In genomic region chr22:39456262-39457046, GRCh38 we compare ENCODE assay signal across 8 cellular contexts. TPM values are rescaled to one million over a fixed set of nuclear protein-coding genes. Genes with fewer than 3 reads are reported as not detected.
DNase-seq lines count a peak whose midpoint lies in the region; ATAC-seq and TF ChIP-seq lines count a peak whose summit lies in the region.

Gene MGAT3, plus strand, starts transcription at chr22:39457012. Its CDS starts 30,336 bp downstream, at chr22:39487348.

- H3K27me3 ChIP-seq in HUES48 (ENCODE audit: control insufficient read depth, insufficient read depth, low read length): peaks cover 28% of the 10 kb centered on the region
- H3K27me3 ChIP-seq in MM.1S (replicated peaks; ENCODE audit: insufficient read depth, low read length): no peaks in the 10 kb centered on the region

- H3K36me3 ChIP-seq in HUES48 (ENCODE audit: control insufficient read depth, insufficient read depth, low read length): no peaks in the 10 kb centered on the region
- H3K36me3 ChIP-seq in MM.1S (replicated peaks; ENCODE audit: insufficient read depth, low read length): peaks cover 3% of the 10 kb centered on the region; the same call in 1 of the 2 replicates

- peaks cover 76% of the 10 kb centered on the region for H3K27me3 Mint-ChIP-seq in dendritic cell treated with granulocyte-macrophage colony-stimulating factor and Interleukin-4, amounts not matched to agents 40 ng/mL and 50 ng/mL, for 4 days
- H3K27me3 Mint-ChIP-seq in natural killer cell (ENCODE audit: low read depth in 2 of 2): peaks cover 41 to 46% of the 10 kb centered on the region in 2 donors

- H3K4me3 ChIP-seq in HUES48 (ENCODE audit: low read depth, low read length) (peak within 1 kb of the TSS; percentile 61), MM.1S (ENCODE audit: low read length) (no peak within 1 kb of the TSS)

- no peaks in the 10 kb centered on the region for H3F3A ChIP-seq in MM.1S (ENCODE audit: insufficient read depth, low read length)

- no peak within 1 kb of the TSS for H3K27ac Mint-ChIP-seq in dendritic cell treated with granulocyte-macrophage colony-stimulating factor and Interleukin-4, amounts not matched to agents 40 ng/mL and 50 ng/mL, for 4 days
- no peak within 1 kb of the TSS for H3K27ac Mint-ChIP-seq in natural killer cell

- no peak within 1 kb of the TSS for H2AFZ ChIP-seq in MM.1S (ENCODE audit: low read length)

- H3K9me3 Mint-ChIP-seq in dendritic cell treated with granulocyte-macrophage colony-stimulating factor and Interleukin-4, amounts not matched to agents 40 ng/mL and 50 ng/mL, for 4 days: no peaks in the 10 kb centered on the region
- H3K9me3 Mint-ChIP-seq in natural killer cell: no peaks in the 10 kb centered on the region

- TF ChIP-seq CTCF in natural killer cell (IDR thresholded peaks at IDR 0.05) (no peak), MM.1S (IDR thresholded peaks at IDR 0.05; ENCODE audit: low read length) (no peak)

- H3K9me3 ChIP-seq in HUES48 (ENCODE audit: control insufficient read depth, insufficient read depth, low read length) (no peaks in the 10 kb centered on the region), MM.1S (replicated peaks; ENCODE audit: insufficient read depth, low read length) (no peaks in the 10 kb centered on the region)

- no peaks in the 10 kb centered on the region for H3K36me3 Mint-ChIP-seq in dendritic cell treated with granulocyte-macrophage colony-stimulating factor and Interleukin-4, amounts not matched to agents 40 ng/mL and 50 ng/mL, for 4 days (ENCODE audit: low read depth)
- peaks cover 6% of the 10 kb centered on the region for H3K36me3 Mint-ChIP-seq in natural killer cell

- H3K4me3 Mint-ChIP-seq in dendritic cell treated with granulocyte-macrophage colony-stimulating factor and Interleukin-4, amounts not matched to agents 40 ng/mL and 50 ng/mL, for 4 days: peak within 1 kb of the TSS; percentile 28
- H3K4me3 Mint-ChIP-seq in natural killer cell: peak within 1 kb of the TSS; percentile 70

- no peak within 1 kb of the TSS for H3K4me2 ChIP-seq in MM.1S (ENCODE audit: low read depth, low read length)

- peaks cover 8% of the 10 kb centered on the region for H3K4me1 Mint-ChIP-seq in dendritic cell treated with granulocyte-macrophage colony-stimulating factor and Interleukin-4, amounts not matched to agents 40 ng/mL and 50 ng/mL, for 4 days (ENCODE audit: low read depth)
- H3K4me1 Mint-ChIP-seq in natural killer cell: peaks cover 16 to 25% of the 10 kb centered on the region in 2 donors

- intact Hi-C loops in dendritic cell treated with granulocyte-macrophage colony-stimulating factor and Interleukin-4, amounts not matched to agents 40 ng/mL and 50 ng/mL, for 4 days (cut with micrococcal nuclease): no loop called here
- intact Hi-C loops in natural killer cell (cut with micrococcal nuclease): no loop called here

- DNase-seq in AG08396 (ENCODE audit: low spot score) (peak; percentile 39), natural killer cell (no peak), DMS79 (lab: John Stamatoyannopoulos, UW) (no peak), MM.1S (no peak)

- H3K79me2 ChIP-seq in MM.1S (ENCODE audit: low read length): peaks cover 86% of the 10 kb centered on the region

- H4K20me1 ChIP-seq in MM.1S (ENCODE audit: insufficient read depth, low read length): no peaks in the 10 kb centered on the region

- H3K4me1 ChIP-seq in HUES48 (ENCODE audit: control insufficient read depth, insufficient read depth, low read length) (peaks cover 4% of the 10 kb centered on the region; the same call in 1 of the 2 replicates), MM.1S (ENCODE audit: low read length) (no peaks in the 10 kb centered on the region)

- no peaks in the 10 kb centered on the region for H3K9me2 ChIP-seq in MM.1S (replicated peaks; ENCODE audit: insufficient read depth, low read length)

- H3K9ac ChIP-seq in HUES48 (ENCODE audit: low read depth, low read length) (no peak within 1 kb of the TSS), MM.1S (ENCODE audit: low read length) (no peak within 1 kb of the TSS)

- H3K27ac ChIP-seq in HUES48 (ENCODE audit: low read depth, low read length) (no peak within 1 kb of the TSS), MM.1S (ENCODE audit: low read length) (no peak within 1 kb of the TSS)

- ATAC-seq in natural killer cell (no peak), GM19328 (IDR thresholded peaks at IDR 0.05; ENCODE audit: unreplicated experiment) (no peak), HG03354 (IDR thresholded peaks at IDR 0.05; ENCODE audit: poor library complexity, severe bottlenecking, unreplicated experiment) (no peak)

RNA-seq across cellular contexts. Expression of gene MGAT3, which starts in this region (rescaled TPM):
- total RNA-seq in natural killer cell: 10 to 100 TPM in 1 of 3 donors, under 1 TPM in 2; 0.09 to 13.7 (median 0.11) TPM
